ENCODE assay signal across 8 cellular contexts in the genomic region with DNA sequence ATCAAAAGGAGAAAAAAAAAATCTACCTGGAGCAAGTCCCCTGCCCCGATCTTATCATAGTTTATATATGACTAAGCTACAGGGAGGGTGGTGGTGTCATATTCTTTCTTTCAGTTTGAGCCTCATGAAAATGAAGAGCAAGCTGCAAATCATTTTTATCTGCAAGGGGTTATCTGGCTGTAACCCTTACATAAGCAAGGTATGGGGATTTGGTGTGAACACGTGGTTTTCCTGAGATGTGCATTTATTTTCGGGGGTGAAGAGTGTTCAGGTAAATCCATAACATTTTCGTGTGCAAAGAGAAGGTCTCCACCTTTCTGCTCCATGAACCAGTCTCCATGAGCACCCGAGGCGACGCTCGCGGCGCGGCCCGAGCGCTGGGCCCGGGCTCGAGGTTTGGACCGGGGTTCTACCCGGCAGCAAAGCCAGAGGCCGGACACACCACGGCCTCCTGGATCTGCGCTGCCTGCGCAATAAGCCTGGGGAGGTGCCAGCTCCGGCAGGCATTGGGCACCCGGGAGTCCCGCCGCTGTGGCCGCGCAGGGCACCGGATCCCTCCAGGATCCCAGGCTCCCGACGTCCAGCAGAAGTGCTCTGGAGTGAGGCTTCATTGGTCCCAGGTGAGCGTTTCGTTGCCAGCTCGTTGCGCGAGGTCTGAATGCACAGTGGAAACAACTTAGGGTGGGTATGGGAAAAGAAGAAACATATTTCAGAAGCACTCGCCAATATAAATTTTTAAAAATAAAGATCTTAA. TPM values are rescaled to one million over a fixed set of nuclear protein-coding genes. Genes with fewer than 3 reads are reported as not detected.
DNase-seq lines count a peak whose midpoint lies in the region; ATAC-seq and TF ChIP-seq lines count a peak whose summit lies in the region.

No MANE protein-coding gene starts in this region.

- H3K4me3 Mint-ChIP-seq in activated CD4-positive, alpha-beta T cell treated with anti-CD3 and anti-CD28 coated beads, Interleukin-2, amount 10 ng/mL, durations not matched to agents 7 days and 5 days: peak overlapping the region; percentile 82
- H3K4me3 Mint-ChIP-seq in central memory CD8-positive, alpha-beta T cell: peak overlapping the region; percentile 94

- peak overlapping the region; percentile 97 for H3K4me3 ChIP-seq in GM23248
- H3K4me3 ChIP-seq in skeletal muscle tissue (ENCODE audit: low read length in 3 of 3): peak overlapping the region; percentile 83 to 96 (median 87)

- no peak for TF ChIP-seq RAD21 in Ishikawa (IDR thresholded peaks at IDR 0.05; ENCODE audit: low read depth)

- H3K9ac ChIP-seq in GM23248 (peak overlapping the region; percentile 82), skeletal muscle tissue (ENCODE audit: low read depth in 1 of 3, low read length in 3 of 3) (peak overlapping the region; percentile 87 to 90 (median 89))

- no peaks in the 10 kb centered on the region for H3K36me3 ChIP-seq in GM23248 (ENCODE audit: low read depth)
- no peaks in the 10 kb centered on the region for H3K36me3 ChIP-seq in skeletal muscle tissue (ENCODE audit: control insufficient read depth in 3 of 3, insufficient read depth in 3 of 3, low read length in 3 of 3)

- 1 to 2% methylated on average over 34 to 35 of the region's 36 CpGs for WGBS in GM23248 (ENCODE audit: low coverage in 1 of 2, low lambda C conversion rate in 2 of 2, missing lambda C conversion rate in 2 of 2), 2 experiments

- H4K20me1 ChIP-seq in GM23248 (ENCODE audit: insufficient read depth): no peaks in the 10 kb centered on the region

- no peaks in the 10 kb centered on the region for H3K9me3 ChIP-seq in GM23248 (ENCODE audit: low read depth)
- no peaks in the 10 kb centered on the region for H3K9me3 ChIP-seq in skeletal muscle tissue (ENCODE audit: control insufficient read depth in 3 of 3, low read length in 3 of 3)

- POLR2A ChIA-PET in activated CD4-positive, alpha-beta T cell treated with anti-CD3 and anti-CD28 coated beads, Interleukin-2, amount 10 ng/mL, durations not matched to agents 7 days and 5 days (lab: Charles Lee): interaction anchor here (0.6 to 1.2 kb wide), 3 partner anchors 46 to 65 kb away, joined by 3 to 10 read pairs (median 5); no protein-coding TSS in a partner anchor

- in situ Hi-C loops in GM23248 (cut with MboI): no loop called here
- in situ Hi-C loops in SK-MEL-5 (cut with HindIII; ENCODE audit: low pct_unique_long_range_greater_than_20kb, low sequenced_read_pairs): no loop called here

- H3K27me3 Mint-ChIP-seq in activated CD4-positive, alpha-beta T cell treated with anti-CD3 and anti-CD28 coated beads, Interleukin-2, amount 10 ng/mL, durations not matched to agents 7 days and 5 days: peaks cover 5% of the 10 kb centered on the region
- peaks cover 9% of the 10 kb centered on the region for H3K27me3 Mint-ChIP-seq in central memory CD8-positive, alpha-beta T cell

- no peaks in the 10 kb centered on the region for H3K9me3 Mint-ChIP-seq in activated CD4-positive, alpha-beta T cell treated with anti-CD3 and anti-CD28 coated beads, Interleukin-2, amount 10 ng/mL, durations not matched to agents 7 days and 5 days
- no peaks in the 10 kb centered on the region for H3K9me3 Mint-ChIP-seq in central memory CD8-positive, alpha-beta T cell

- ATAC-seq in central memory CD8-positive, alpha-beta T cell (replicated peaks; ENCODE audit: extremely low read depth, poor library complexity, severe bottlenecking): peak; percentile 38

- H3F3A ChIP-seq in GM23248 (ENCODE audit: insufficient read depth): peaks cover 21% of the 10 kb centered on the region

- H3K9me2 ChIP-seq in GM23248 (ENCODE audit: insufficient read depth): no peaks in the 10 kb centered on the region

- DNase-seq in activated CD4-positive, alpha-beta T cell treated with anti-CD3 and anti-CD28 coated beads, Interleukin-2, amount 10 ng/mL, durations not matched to agents 7 days and 5 days: peak; percentile 17
- DNase-seq in activated CD4-positive, alpha-beta T cell treated with anti-CD3 and anti-CD28 coated beads, Interleukin-2, amount 50 U/mL, for 1 hour: no peak
- DNase-seq in GM23248 (peak; percentile 91), SK-MEL-5 (ENCODE audit: low read depth, low spot score) (peak; percentile 75), inferior parietal cortex (ENCODE audit: extremely low spot score) (peak; percentile 63)
- no peak for DNase-seq in central memory CD8-positive, alpha-beta T cell (ENCODE audit: low spot score in 2 of 2)

- no peaks in the 10 kb centered on the region for H3K27me3 ChIP-seq in GM23248 (replicated peaks; ENCODE audit: insufficient read depth)
- no peaks in the 10 kb centered on the region for H3K27me3 ChIP-seq in skeletal muscle tissue (ENCODE audit: control insufficient read depth in 3 of 3, insufficient read depth in 3 of 3, low read length in 3 of 3)

- CTCF ChIA-PET in activated CD4-positive, alpha-beta T cell treated with anti-CD3 and anti-CD28 coated beads, Interleukin-2, amount 10 ng/mL, durations not matched to agents 7 days and 5 days (lab: Charles Lee): interaction anchor here (1.4 to 2.3 kb wide), 5 partner anchors 10 to 73 kb away, joined by 3 to 9 read pairs (median 5); no protein-coding TSS in a partner anchor

- H3K79me2 ChIP-seq in GM23248 (ENCODE audit: insufficient read depth): no peaks in the 10 kb centered on the region

- peaks cover 36% of the 10 kb centered on the region for H3K4me1 Mint-ChIP-seq in activated CD4-positive, alpha-beta T cell treated with anti-CD3 and anti-CD28 coated beads, Interleukin-2, amount 10 ng/mL, durations not matched to agents 7 days and 5 days
- H3K4me1 Mint-ChIP-seq in central memory CD8-positive, alpha-beta T cell: peaks cover 23% of the 10 kb centered on the region

- H2AFZ ChIP-seq in GM23248: peak overlapping the region; percentile 88

- H3K4me1 ChIP-seq in GM23248 (ENCODE audit: insufficient read depth) (no peaks in the 10 kb centered on the region), skeletal muscle tissue (ENCODE audit: control insufficient read depth in 3 of 3, insufficient read depth in 3 of 3, low read length in 3 of 3) (peaks cover 4 to 10% (median 7%) of the 10 kb centered on the region in 3 donors)

- peak overlapping the region; percentile 96 for H3K4me2 ChIP-seq in GM23248 (ENCODE audit: unreplicated experiment)

- TF ChIP-seq EP300 in Ishikawa (IDR thresholded peaks at IDR 0.05; ENCODE audit: borderline replicate concordance): no peak

- peak overlapping the region; percentile 84 for H3K27ac ChIP-seq in GM23248
- peak overlapping the region; percentile 93 for H3K27ac ChIP-seq in skeletal muscle tissue (ENCODE audit: low read depth, low read length)

- peak overlapping the region; percentile 91 for H3K27ac Mint-ChIP-seq in activated CD4-positive, alpha-beta T cell treated with anti-CD3 and anti-CD28 coated beads, Interleukin-2, amount 10 ng/mL, durations not matched to agents 7 days and 5 days
- H3K27ac Mint-ChIP-seq in central memory CD8-positive, alpha-beta T cell (ENCODE audit: low read depth): peak overlapping the region; percentile 100

- H3K36me3 Mint-ChIP-seq in activated CD4-positive, alpha-beta T cell treated with anti-CD3 and anti-CD28 coated beads, Interleukin-2, amount 10 ng/mL, durations not matched to agents 7 days and 5 days (ENCODE audit: low read depth): peaks cover 2% of the 10 kb centered on the region
- H3K36me3 Mint-ChIP-seq in central memory CD8-positive, alpha-beta T cell (ENCODE audit: insufficient read depth): peaks cover 28% of the 10 kb centered on the region

TF ChIP-seq in Ishikawa, 13 proteins besides CTCF, POLR2A, EP300 and RAD21 (continues in another document):
- TF ChIP-seq NFIC (IDR thresholded peaks at IDR 0.05) (no peak; the same call in 1 of the 2 replicates), TAF1 (IDR thresholded peaks at IDR 0.05; ENCODE audit: low read depth) (peak; percentile 47), EGR1 (IDR thresholded peaks at IDR 0.05) (no peak), TCF12 (IDR thresholded peaks at IDR 0.05; ENCODE audit: low read depth) (no peak), FOXM1 (IDR thresholded peaks at IDR 0.05; ENCODE audit: borderline replicate concordance, low read depth) (peak; percentile 7; the same call in 1 of the 2 replicates), YY1 (IDR thresholded peaks at IDR 0.05; ENCODE audit: low read depth) (0 out of 2 replicates have a peak, but pooled peaks have one; percentile 28), TEAD4 (IDR thresholded peaks at IDR 0.05) (no peak), CREB1 (IDR thresholded peaks at IDR 0.05; ENCODE audit: low read depth) (no peak), ZBTB7A (IDR thresholded peaks at IDR 0.05; ENCODE audit: low read depth) (no peak)
- TF ChIP-seq, protein P1, sequence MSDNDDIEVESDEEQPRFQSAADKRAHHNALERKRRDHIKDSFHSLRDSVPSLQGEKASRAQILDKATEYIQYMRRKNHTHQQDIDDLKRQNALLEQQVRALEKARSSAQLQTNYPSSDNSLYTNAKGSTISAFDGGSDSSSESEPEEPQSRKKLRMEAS (IDR thresholded peaks at IDR 0.05): peak; percentile 86
- TF ChIP-seq, protein P2, sequence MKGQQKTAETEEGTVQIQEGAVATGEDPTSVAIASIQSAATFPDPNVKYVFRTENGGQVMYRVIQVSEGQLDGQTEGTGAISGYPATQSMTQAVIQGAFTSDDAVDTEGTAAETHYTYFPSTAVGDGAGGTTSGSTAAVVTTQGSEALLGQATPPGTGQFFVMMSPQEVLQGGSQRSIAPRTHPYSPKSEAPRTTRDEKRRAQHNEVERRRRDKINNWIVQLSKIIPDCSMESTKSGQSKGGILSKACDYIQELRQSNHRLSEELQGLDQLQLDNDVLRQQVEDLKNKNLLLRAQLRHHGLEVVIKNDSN (IDR thresholded peaks at IDR 0.05): peak; percentile 49; the same call in 1 of the 2 replicates

RNA-seq across cellular contexts. Expression of a gene that starts 36.1 kb away (rescaled TPM):
- 10 to 100 TPM; 17.2 to 17.3 TPM for total RNA-seq in activated CD4-positive, alpha-beta T cell treated with anti-CD3 and anti-CD28 coated beads, Interleukin-2, amount 10 ng/mL, durations not matched to agents 7 days and 5 days
- total RNA-seq in GM23248 (2014; rRNA removed; shearing (Covaris generic)): 37.7 and 62.3 TPM in 2 replicates
- polyA plus RNA-seq in GM23248 (2016; fragmentation: Nextera tagmentation; extraction: Ambion mirVana): 16.1 and 18.6 TPM in 2 replicates
- 97.5 and 103 TPM in 2 replicates for total RNA-seq in SK-MEL-5 (2014; rRNA removed; shearing (Covaris generic))
- polyA plus RNA-seq in SK-MEL-5 (2015; cell fraction: cytosol; rRNA removed): 40.0 and 46.9 TPM in 2 replicates
- polyA plus RNA-seq in SK-MEL-5 (2015; cell fraction: nucleus; rRNA removed): 36.5 and 40.3 TPM in 2 replicates
- total RNA-seq in skeletal muscle tissue: 17.2 TPM

Comparison
In these comparisons a context has a peak if more than half of its experiments do, and no peak if none do; other contexts are left out.
1. DNase-seq: peak in activated CD4-positive, alpha-beta T cell treated with anti-CD3 and anti-CD28 coated beads, Interleukin-2, amount 10 ng/mL, durations not matched to agents 7 days and 5 days (single experiment), GM23248 (single experiment), SK-MEL-5 (single experiment) and inferior parietal cortex (single experiment); none in activated CD4-positive, alpha-beta T cell treated with anti-CD3 and anti-CD28 coated beads, Interleukin-2, amount 50 U/mL, for 1 hour (single experiment) and central memory CD8-positive, alpha-beta T cell (0 of 2).